Comparison of ENCODE assay signal across 1 cellular context in the genomic region with DNA sequence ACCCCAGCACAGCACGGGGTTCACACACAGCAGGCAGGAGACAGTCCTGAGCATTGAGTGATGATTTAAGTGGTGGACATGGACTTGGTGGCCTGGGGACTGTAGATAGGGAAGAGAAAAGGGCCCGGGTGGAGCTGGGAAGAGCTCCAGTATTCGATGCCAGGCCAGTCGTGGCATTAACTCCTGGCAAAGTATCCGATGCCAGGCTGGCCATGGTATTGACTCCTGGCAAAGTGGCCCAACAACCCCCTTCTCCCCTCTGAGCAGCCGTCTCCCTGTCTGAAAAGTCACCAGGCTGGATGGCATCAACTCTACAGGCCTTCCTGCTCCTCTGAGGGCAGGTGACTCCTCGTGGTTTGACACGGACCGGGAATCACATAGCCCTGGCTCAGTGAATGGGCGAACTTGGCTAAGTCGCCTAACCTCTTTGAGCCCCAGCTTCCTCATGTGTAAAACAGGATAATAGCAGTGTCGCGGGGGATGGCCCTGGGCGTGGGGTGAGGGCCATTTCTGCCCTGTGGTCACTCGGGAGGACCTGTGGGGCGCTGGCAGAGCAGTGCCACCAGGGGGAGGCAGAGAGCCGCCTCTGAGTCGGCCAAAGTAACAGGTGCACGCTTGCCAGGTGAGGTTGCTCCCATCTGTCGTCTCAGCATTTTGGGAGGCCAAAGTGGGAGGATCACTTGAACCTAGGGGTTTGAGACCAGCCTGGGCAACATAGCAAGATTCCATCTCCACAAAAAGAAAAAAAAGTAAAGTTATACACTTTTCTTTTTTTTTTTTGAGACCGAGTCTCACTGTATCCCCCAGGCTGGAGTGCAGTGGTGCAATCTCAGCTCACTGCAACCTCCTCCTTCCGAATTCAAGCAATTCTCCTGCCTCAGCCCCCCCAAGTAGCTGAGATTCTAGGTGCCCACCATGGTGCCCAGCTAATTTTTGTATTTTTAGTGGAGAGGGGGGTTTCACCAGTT.
TF ChIP-seq lines count a peak whose summit lies in the region.

No MANE protein-coding gene starts in this region.

TF ChIP-seq in HEK293, 187 proteins besides CTCF, POLR2A, EP300 and RAD21 (continued from another document):
- TF ChIP-seq ZNF530 (tag by site-specific recombination; IDR thresholded peaks at IDR 0.05; ENCODE audit: low read depth), result no peak
- TF ChIP-seq, protein P1, sequence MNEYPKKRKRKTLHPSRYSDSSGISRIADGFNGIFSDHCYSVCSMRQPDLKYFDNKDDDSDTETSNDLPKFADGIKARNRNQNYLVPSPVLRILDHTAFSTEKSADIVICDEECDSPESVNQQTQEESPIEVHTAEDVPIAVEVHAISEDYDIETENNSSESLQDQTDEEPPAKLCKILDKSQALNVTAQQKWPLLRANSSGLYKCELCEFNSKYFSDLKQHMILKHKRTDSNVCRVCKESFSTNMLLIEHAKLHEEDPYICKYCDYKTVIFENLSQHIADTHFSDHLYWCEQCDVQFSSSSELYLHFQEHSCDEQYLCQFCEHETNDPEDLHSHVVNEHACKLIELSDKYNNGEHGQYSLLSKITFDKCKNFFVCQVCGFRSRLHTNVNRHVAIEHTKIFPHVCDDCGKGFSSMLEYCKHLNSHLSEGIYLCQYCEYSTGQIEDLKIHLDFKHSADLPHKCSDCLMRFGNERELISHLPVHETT (tag by site-specific recombination; IDR thresholded peaks at IDR 0.05), result no peak
- TF ChIP-seq ZNF324 (tag by site-specific recombination; IDR thresholded peaks at IDR 0.05), result 0 out of 2 replicates have a peak, but pooled peaks have one; percentile 18
- no peak for TF ChIP-seq HOXC10 (CRISPR knock-in tag; IDR thresholded peaks at IDR 0.05)
- no peak for TF ChIP-seq ZNF529 (tag by site-specific recombination; IDR thresholded peaks at IDR 0.05; ENCODE audit: insufficient replicate concordance)
- no peak for TF ChIP-seq MYNN (tag by site-specific recombination; IDR thresholded peaks at IDR 0.05; ENCODE audit: borderline replicate concordance)
- TF ChIP-seq, protein P2, sequence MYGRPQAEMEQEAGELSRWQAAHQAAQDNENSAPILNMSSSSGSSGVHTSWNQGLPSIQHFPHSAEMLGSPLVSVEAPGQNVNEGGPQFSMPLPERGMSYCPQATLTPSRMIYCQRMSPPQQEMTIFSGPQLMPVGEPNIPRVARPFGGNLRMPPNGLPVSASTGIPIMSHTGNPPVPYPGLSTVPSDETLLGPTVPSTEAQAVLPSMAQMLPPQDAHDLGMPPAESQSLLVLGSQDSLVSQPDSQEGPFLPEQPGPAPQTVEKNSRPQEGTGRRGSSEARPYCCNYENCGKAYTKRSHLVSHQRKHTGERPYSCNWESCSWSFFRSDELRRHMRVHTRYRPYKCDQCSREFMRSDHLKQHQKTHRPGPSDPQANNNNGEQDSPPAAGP (tag by site-specific recombination; IDR thresholded peaks at IDR 0.05), result peak; percentile 31; the same call in 1 of the 2 replicates
- TF ChIP-seq ZNF677 (tag by site-specific recombination; IDR thresholded peaks at IDR 0.05), result no peak
- no peak for TF ChIP-seq ZNF114 (tag by site-specific recombination; IDR thresholded peaks at IDR 0.05)
- peak; percentile 66; the same call in 1 of the 2 replicates for TF ChIP-seq GLIS2 (tag by site-specific recombination; IDR thresholded peaks at IDR 0.05)
- 0 out of 2 replicates have a peak, but pooled peaks have one; percentile 39 for TF ChIP-seq BCL11B (tag by site-specific recombination; IDR thresholded peaks at IDR 0.05; ENCODE audit: low read depth)
- TF ChIP-seq TCF7L2 (IDR thresholded peaks at IDR 0.05; ENCODE audit: borderline replicate concordance, low read depth, low read length), result no peak
- TF ChIP-seq ZNF248 (tag by site-specific recombination; IDR thresholded peaks at IDR 0.05), result no peak
- TF ChIP-seq ZNF155 (tag by site-specific recombination; IDR thresholded peaks at IDR 0.05), result no peak
- TF ChIP-seq BCL11A (tag by site-specific recombination; IDR thresholded peaks at IDR 0.05; ENCODE audit: low read depth), result peak; percentile 66; the same call in 1 of the 2 replicates
- TF ChIP-seq ZNF777 (tag by site-specific recombination; IDR thresholded peaks at IDR 0.05; ENCODE audit: borderline replicate concordance), result no peak
- peak; percentile 100 for TF ChIP-seq SCRT1 (tag by site-specific recombination; IDR thresholded peaks at IDR 0.05; ENCODE audit: borderline replicate concordance)
- TF ChIP-seq ZNF146 (tag by site-specific recombination; IDR thresholded peaks at IDR 0.05), result no peak
- no peak for TF ChIP-seq ZNF610 (tag by site-specific recombination; IDR thresholded peaks at IDR 0.05; ENCODE audit: borderline replicate concordance)
- TF ChIP-seq, protein P3, sequence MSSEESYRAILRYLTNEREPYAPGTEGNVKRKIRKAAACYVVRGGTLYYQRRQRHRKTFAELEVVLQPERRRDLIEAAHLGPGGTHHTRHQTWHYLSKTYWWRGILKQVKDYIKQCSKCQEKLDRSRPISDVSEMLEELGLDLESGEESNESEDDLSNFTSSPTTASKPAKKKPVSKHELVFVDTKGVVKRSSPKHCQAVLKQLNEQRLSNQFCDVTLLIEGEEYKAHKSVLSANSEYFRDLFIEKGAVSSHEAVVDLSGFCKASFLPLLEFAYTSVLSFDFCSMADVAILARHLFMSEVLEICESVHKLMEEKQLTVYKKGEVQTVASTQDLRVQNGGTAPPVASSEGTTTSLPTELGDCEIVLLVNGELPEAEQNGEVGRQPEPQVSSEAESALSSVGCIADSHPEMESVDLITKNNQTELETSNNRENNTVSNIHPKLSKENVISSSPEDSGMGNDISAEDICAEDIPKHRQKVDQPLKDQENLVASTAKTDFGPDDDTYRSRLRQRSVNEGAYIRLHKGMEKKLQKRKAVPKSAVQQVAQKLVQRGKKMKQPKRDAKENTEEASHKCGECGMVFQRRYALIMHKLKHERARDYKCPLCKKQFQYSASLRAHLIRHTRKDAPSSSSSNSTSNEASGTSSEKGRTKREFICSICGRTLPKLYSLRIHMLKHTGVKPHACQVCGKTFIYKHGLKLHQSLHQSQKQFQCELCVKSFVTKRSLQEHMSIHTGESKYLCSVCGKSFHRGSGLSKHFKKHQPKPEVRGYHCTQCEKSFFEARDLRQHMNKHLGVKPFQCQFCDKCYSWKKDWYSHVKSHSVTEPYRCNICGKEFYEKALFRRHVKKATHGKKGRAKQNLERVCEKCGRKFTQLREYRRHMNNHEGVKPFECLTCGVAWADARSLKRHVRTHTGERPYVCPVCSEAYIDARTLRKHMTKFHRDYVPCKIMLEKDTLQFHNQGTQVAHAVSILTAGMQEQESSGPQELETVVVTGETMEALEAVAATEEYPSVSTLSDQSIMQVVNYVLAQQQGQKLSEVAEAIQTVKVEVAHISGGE (tag by site-specific recombination; conservative IDR thresholded peaks at IDR 0.05; ENCODE audit: low read depth), result no peak
- 0 out of 2 replicates have a peak, but pooled peaks have one; percentile 19 for TF ChIP-seq ZNF184 (tag by site-specific recombination; IDR thresholded peaks at IDR 0.05)
- no peak for TF ChIP-seq ZNF19 (tag by site-specific recombination; IDR thresholded peaks at IDR 0.05; ENCODE audit: low read depth)
- peak; percentile 86 for TF ChIP-seq ZNF654 (tag by site-specific recombination; IDR thresholded peaks at IDR 0.05; ENCODE audit: low read depth)
- no peak for TF ChIP-seq ZNF302 (tag by site-specific recombination; IDR thresholded peaks at IDR 0.05; ENCODE audit: low read depth)
- no peak for TF ChIP-seq ZNF211 (tag by site-specific recombination; IDR thresholded peaks at IDR 0.05; ENCODE audit: low read depth)
- TF ChIP-seq ZNF629 (tag by site-specific recombination; IDR thresholded peaks at IDR 0.05), result 0 out of 2 replicates have a peak, but pooled peaks have one; percentile 17
- peak; percentile 84; the same call in 1 of the 2 replicates for TF ChIP-seq ZEB2 (tag by site-specific recombination; IDR thresholded peaks at IDR 0.05)
- peak; percentile 41 for TF ChIP-seq GLIS1 (tag by site-specific recombination; IDR thresholded peaks at IDR 0.05)
- 0 out of 2 replicates have a peak, but pooled peaks have one; percentile 20 for TF ChIP-seq SP7 (tag by site-specific recombination; IDR thresholded peaks at IDR 0.05)
- TF ChIP-seq, protein P4, sequence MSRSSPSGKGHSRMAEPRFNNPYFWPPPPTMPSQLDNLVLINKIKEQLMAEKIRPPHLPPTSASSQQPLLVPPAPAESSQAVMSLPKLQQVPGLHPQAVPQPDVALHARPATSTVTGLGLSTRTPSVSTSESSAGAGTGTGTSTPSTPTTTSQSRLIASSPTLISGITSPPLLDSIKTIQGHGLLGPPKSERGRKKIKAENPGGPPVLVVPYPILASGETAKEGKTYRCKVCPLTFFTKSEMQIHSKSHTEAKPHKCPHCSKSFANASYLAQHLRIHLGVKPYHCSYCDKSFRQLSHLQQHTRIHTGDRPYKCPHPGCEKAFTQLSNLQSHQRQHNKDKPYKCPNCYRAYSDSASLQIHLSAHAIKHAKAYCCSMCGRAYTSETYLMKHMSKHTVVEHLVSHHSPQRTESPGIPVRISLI (tag by site-specific recombination; IDR thresholded peaks at IDR 0.05), result no peak
- TF ChIP-seq KLF1 (tag by site-specific recombination; IDR thresholded peaks at IDR 0.05), result 0 out of 2 replicates have a peak, but pooled peaks have one; percentile 39
- TF ChIP-seq, protein P5, sequence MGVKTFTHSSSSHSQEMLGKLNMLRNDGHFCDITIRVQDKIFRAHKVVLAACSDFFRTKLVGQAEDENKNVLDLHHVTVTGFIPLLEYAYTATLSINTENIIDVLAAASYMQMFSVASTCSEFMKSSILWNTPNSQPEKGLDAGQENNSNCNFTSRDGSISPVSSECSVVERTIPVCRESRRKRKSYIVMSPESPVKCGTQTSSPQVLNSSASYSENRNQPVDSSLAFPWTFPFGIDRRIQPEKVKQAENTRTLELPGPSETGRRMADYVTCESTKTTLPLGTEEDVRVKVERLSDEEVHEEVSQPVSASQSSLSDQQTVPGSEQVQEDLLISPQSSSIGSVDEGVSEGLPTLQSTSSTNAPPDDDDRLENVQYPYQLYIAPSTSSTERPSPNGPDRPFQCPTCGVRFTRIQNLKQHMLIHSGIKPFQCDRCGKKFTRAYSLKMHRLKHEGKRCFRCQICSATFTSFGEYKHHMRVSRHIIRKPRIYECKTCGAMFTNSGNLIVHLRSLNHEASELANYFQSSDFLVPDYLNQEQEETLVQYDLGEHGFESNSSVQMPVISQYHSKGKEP (tag by site-specific recombination; IDR thresholded peaks at IDR 0.05), result 0 out of 2 replicates have a peak, but pooled peaks have one; percentile 11
- TF ChIP-seq ZNF76 (tag by site-specific recombination; IDR thresholded peaks at IDR 0.05; ENCODE audit: borderline replicate concordance, low read depth), result no peak
- no peak for TF ChIP-seq SETDB1 (IDR thresholded peaks at IDR 0.05; ENCODE audit: insufficient read length, low read length)
- no peak for TF ChIP-seq ZNF664 (tag by site-specific recombination; IDR thresholded peaks at IDR 0.05)
- TF ChIP-seq ZNF10 (tag by site-specific recombination; IDR thresholded peaks at IDR 0.05), result 0 out of 2 replicates have a peak, but pooled peaks have one; percentile 14
TF ChIP-seq in HEK293: peak in this region for 17.
